In the genomic region with DNA sequence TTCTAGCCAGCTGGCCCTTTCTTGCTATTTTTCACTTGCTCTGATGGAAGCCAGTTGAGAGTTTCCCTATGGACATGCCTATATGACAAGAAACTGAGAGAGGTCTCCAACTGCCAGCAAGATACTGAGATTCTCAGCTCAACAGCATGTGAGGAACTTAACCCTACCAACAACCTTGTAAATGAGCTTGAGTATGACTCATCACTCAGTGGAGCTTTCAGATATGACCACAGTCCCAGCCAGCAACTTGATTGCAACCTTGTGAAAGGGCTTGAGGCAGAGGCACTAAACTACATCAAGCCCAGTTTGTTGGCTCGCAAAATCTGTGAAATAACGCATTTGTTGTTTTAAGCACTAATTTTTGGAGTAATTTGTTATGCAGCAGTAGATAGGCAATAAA, we compare ENCODE assay signal across 10 cellular contexts.
A peak's percentile ranks its signal among the peaks of the same experiment; 100 is the strongest.
DNase-seq lines count a peak whose midpoint lies in the region; ATAC-seq lines count a peak whose summit lies in the region.
"Had no signal": no experiment of that assay in that cellular context is flagged by ENCODE, and none has a peak within 500 bp of the region (broad histone marks: within the 10 kb centered on the region; RNA-seq: fewer than 3 reads in every experiment).

No MANE protein-coding gene starts in this region.

- no peaks in the 10 kb centered on the region for H3K4me1 Mint-ChIP-seq in T-cell

- H3K36me3 Mint-ChIP-seq in T-cell, result no peaks in the 10 kb centered on the region

- H3K27me3 Mint-ChIP-seq in T-cell, result peaks cover 3 to 4% of the 10 kb centered on the region in 2 donors

- no peak overlapping the region for H3K27ac ChIP-seq in epithelial cell of prostate
- H3K27ac ChIP-seq: VCaP had no signal

- CTCF ChIA-PET in T-cell (lab: Charles Lee), result no interaction called here

- ATAC-seq in GM21526 (IDR thresholded peaks at IDR 0.05; ENCODE audit: low FRiP score, unreplicated experiment) (peak; percentile 59), T-cell (replicated peaks in 1 of 4) (no peak), left ventricle myocardium superior (no peak)
- ATAC-seq: right cardiac atrium had no signal

- no peak overlapping the region for H3K4me3 Mint-ChIP-seq in T-cell

- peaks cover 0 to 3% (median 0%) of the 10 kb centered on the region in 3 donors for H3K9me3 Mint-ChIP-seq in T-cell

- H3K27ac Mint-ChIP-seq in T-cell, result no peak overlapping the region

- intact Hi-C loops in left ventricle myocardium superior (cut with micrococcal nuclease), result no loop called here

- peak; percentile 5 for DNase-seq in COLO829 (ENCODE audit: low spot score)
- DNase-seq in HS-27A (ENCODE audit: low read depth), result peak; percentile 20
- peak; percentile 12 for DNase-seq in epithelial cell of prostate (ENCODE audit: low read depth, low spot score)
- no peak for DNase-seq in stimulated activated CD4-positive, alpha-beta T cell treated with anti-CD3 and anti-CD28 coated beads, Interleukin-4, amount 100 ng/mL, for 4 hours
- no peak for DNase-seq in T-cell
- no peak for DNase-seq in left ventricle myocardium superior
- DNase-seq in cerebellum (ENCODE audit: low spot score), result no peak
- DNase-seq: right cardiac atrium had no signal

- POLR2A ChIA-PET in T-cell (lab: Charles Lee), result no interaction called here

Comparison
In these comparisons a context has a peak if more than half of its experiments do, and no peak if none do; other contexts are left out.
1. DNase-seq: peak in COLO829 (single experiment), HS-27A (single experiment) and epithelial cell of prostate (single experiment); none in stimulated activated CD4-positive, alpha-beta T cell treated with anti-CD3 and anti-CD28 coated beads, Interleukin-4, amount 100 ng/mL, for 4 hours (0 of 2), T-cell (0 of 34), left ventricle myocardium superior (single experiment) and cerebellum (single experiment).